8 cellular contexts compared by ENCODE assay signal in genomic region chr16:67150833-67151396, GRCh38. TPM values are rescaled to one million over a fixed set of nuclear protein-coding genes. Genes with fewer than 3 reads are reported as not detected.
DNase-seq lines count a peak whose midpoint lies in the region; ATAC-seq, FAIRE-seq and TF ChIP-seq lines count a peak whose summit lies in the region.

TSS of gene B3GNT9 (minus strand) at chr16:67150998. CDS start at chr16:67150485, 513 bp downstream.

- DNase-seq in CD4-positive, alpha-beta memory T cell = peak in 2 of 5 donors; percentile 47 to 59
- DNase-seq in HTR-8/SVneo (ENCODE audit: insufficient read length, low spot score) (no peak), activated B cell treated with CpG ODN at 0.5 μM for 24 hours (no peak), esophagus muscularis mucosa (ENCODE audit: extremely low spot score) (no peak), mucosa of gallbladder (ENCODE audit: low spot score) (peak; percentile 60), ureter (ENCODE audit: low spot score) (peak; percentile 80), NCI-H187 treated with DMSO at 0.1 percent for 48 hours (lab: John Stamatoyannopoulos, UW) (no peak)

- no peak for TF ChIP-seq CTCF in activated B cell treated with CpG ODN at 0.5 μM for 24 hours (IDR thresholded peaks at IDR 0.05)
- no peak for TF ChIP-seq CTCF in esophagus muscularis mucosa (IDR thresholded peaks at IDR 0.05)

- H3K4me3 ChIP-seq in CD4-positive, alpha-beta memory T cell (ENCODE audit: low read length in 2 of 2) = peak within 1 kb of the TSS; percentile 29 to 69
- H3K4me3 ChIP-seq in esophagus muscularis mucosa = peak within 1 kb of the TSS; percentile 71 to 83 (median 76)

- H3K9me3 ChIP-seq in CD4-positive, alpha-beta memory T cell (ENCODE audit: control insufficient read depth in 1 of 2, low read length in 2 of 2) = no peaks in the 10 kb centered on the region
- H3K9me3 ChIP-seq in esophagus muscularis mucosa = no peaks in the 10 kb centered on the region

- intact Hi-C loops in CD4-positive, alpha-beta memory T cell (cut with micrococcal nuclease) = loop anchor here (1.0 to 2.0 kb wide), 2 partner anchors 8 to 42 kb away; partner anchors contain the start of genes FBXL8, PHAF1 and TRADD
- intact Hi-C loops in activated B cell treated with CpG ODN at 0.5 μM for 24 hours (cut with micrococcal nuclease) (loop anchor here (10.0 kb wide), 1 partner anchor 514 kb away; the partner anchor contains the start of genes ACD, C16orf86, ENKD1 and PARD6A), esophagus muscularis mucosa (cut with DNase I) (no loop called here)

- CTCF ChIA-PET in CD4-positive, alpha-beta memory T cell (lab: Charles Lee; ENCODE audit: partially characterized antibody) = interaction anchor here (1.0 to 13.4 kb wide), 9 partner anchors 9 to 174 kb away, joined by 3 to 187 read pairs (median 7); partner anchors contain the start of genes FBXL8, HSF4, PHAF1 and TRADD
- CTCF ChIA-PET in activated B cell treated with CpG ODN at 0.5 μM for 24 hours (lab: Charles Lee) = no interaction called here

- no peak for TF ChIP-seq POLR2A in esophagus muscularis mucosa (IDR thresholded peaks at IDR 0.05; ENCODE audit: low read depth)

- POLR2A ChIA-PET in CD4-positive, alpha-beta memory T cell (lab: Charles Lee; ENCODE audit: partially characterized antibody) = interaction anchor here (0.7 to 7.2 kb wide), 18 partner anchors 9 to 175 kb away, joined by 3 to 174 read pairs (median 4); partner anchors contain the start of genes CBFB, FBXL8, HSF4 and NOL3
- POLR2A ChIA-PET in activated B cell treated with CpG ODN at 0.5 μM for 24 hours (lab: Charles Lee) = interaction anchor here (0.5 to 1.5 kb wide), 5 partner anchors 8 to 406 kb away, joined by 3 to 5 read pairs (median 4); partner anchors contain the start of gene TRADD

- H3K27ac ChIP-seq in CD4-positive, alpha-beta memory T cell (ENCODE audit: low read depth, low read length) = peak within 1 kb of the TSS; percentile 52
- peak within 1 kb of the TSS; percentile 91 to 95 (median 94) for H3K27ac ChIP-seq in esophagus muscularis mucosa (replicated peaks in 1 of 4)

- H3K36me3 ChIP-seq in CD4-positive, alpha-beta memory T cell (ENCODE audit: insufficient read depth, low read length) = peaks cover 2% of the 10 kb centered on the region
- peaks cover 14 to 40% (median 31%) of the 10 kb centered on the region in 4 donors for H3K36me3 ChIP-seq in esophagus muscularis mucosa

- FAIRE-seq in HTR-8/SVneo (lab: Jason Lieb, UNC) = peak; percentile 57

- 0% methylated on average over 8 of the region's 34 CpGs for WGBS in esophagus muscularis mucosa

- H3K4me1 ChIP-seq in CD4-positive, alpha-beta memory T cell (ENCODE audit: insufficient read depth, low read length) = peaks cover 33% of the 10 kb centered on the region
- H3K4me1 ChIP-seq in esophagus muscularis mucosa = peaks cover 20 to 49% (median 37%) of the 10 kb centered on the region in 4 donors

- ATAC-seq in GM19025 (IDR thresholded peaks at IDR 0.05; ENCODE audit: low read depth, unreplicated experiment) = peak; percentile 57
- ATAC-seq in activated B cell treated with CpG ODN at 0.5 μM for 24 hours (ENCODE audit: low read depth) = peak; percentile 18

- no peak for TF ChIP-seq EP300 in esophagus muscularis mucosa (IDR thresholded peaks at IDR 0.05)

- no peaks in the 10 kb centered on the region for H3K27me3 ChIP-seq in CD4-positive, alpha-beta memory T cell (ENCODE audit: insufficient read depth, low read length)
- no peaks in the 10 kb centered on the region for H3K27me3 ChIP-seq in esophagus muscularis mucosa

- peak within 1 kb of the TSS; percentile 78 to 86 (median 84) for H3K4me3 Mint-ChIP-seq in CD4-positive, alpha-beta memory T cell
- peak within 1 kb of the TSS; percentile 63 for H3K4me3 Mint-ChIP-seq in activated B cell treated with CpG ODN at 0.5 μM for 24 hours

- peaks cover 0 to 5% (median 0%) of the 10 kb centered on the region in 8 donors for H3K9me3 Mint-ChIP-seq in CD4-positive, alpha-beta memory T cell
- H3K9me3 Mint-ChIP-seq in activated B cell treated with CpG ODN at 0.5 μM for 24 hours = no peaks in the 10 kb centered on the region

- H3K36me3 Mint-ChIP-seq in CD4-positive, alpha-beta memory T cell = peaks cover 10 to 12% of the 10 kb centered on the region in 2 donors
- H3K36me3 Mint-ChIP-seq in activated B cell treated with CpG ODN at 0.5 μM for 24 hours (ENCODE audit: low read depth) = peaks cover 23% of the 10 kb centered on the region

- H3K4me1 Mint-ChIP-seq in CD4-positive, alpha-beta memory T cell = peaks cover 22 to 53% (median 33%) of the 10 kb centered on the region in 4 donors
- peaks cover 17% of the 10 kb centered on the region for H3K4me1 Mint-ChIP-seq in activated B cell treated with CpG ODN at 0.5 μM for 24 hours

- H3K27ac Mint-ChIP-seq in CD4-positive, alpha-beta memory T cell = peak within 1 kb of the TSS; percentile 64 to 85 (median 81)
- no peak within 1 kb of the TSS for H3K27ac Mint-ChIP-seq in activated B cell treated with CpG ODN at 0.5 μM for 24 hours

- no peaks in the 10 kb centered on the region for H3K27me3 Mint-ChIP-seq in CD4-positive, alpha-beta memory T cell
- peaks cover 17% of the 10 kb centered on the region for H3K27me3 Mint-ChIP-seq in activated B cell treated with CpG ODN at 0.5 μM for 24 hours

RNA-seq across cellular contexts. Expression of gene B3GNT9, which starts in this region (rescaled TPM):
- total RNA-seq in CD4-positive, alpha-beta memory T cell = 10 to 100 TPM; 10.0 to 10.4 TPM
- 10 to 100 TPM; 10.0 to 11.8 TPM for polyA plus RNA-seq in CD4-positive, alpha-beta memory T cell
- total RNA-seq in activated B cell treated with CpG ODN at 0.5 μM for 24 hours (0.64 and 0.93 TPM in 2 replicates), esophagus muscularis mucosa (10 to 100 TPM; 17.4 to 26.1 (median 19.2) TPM), mucosa of gallbladder (14.1 TPM), ureter (14.5 TPM)

Comparison
In these comparisons a context has a peak if more than half of its experiments do, and no peak if none do; other contexts are left out.
1. Peak in ATAC-seq in activated B cell treated with CpG ODN at 0.5 μM for 24 hours; RNA of the gene not detected or under 1 TPM.
2. DNase-seq: peak in mucosa of gallbladder (single experiment) and ureter (single experiment); none in HTR-8/SVneo (single experiment), activated B cell treated with CpG ODN at 0.5 μM for 24 hours (single experiment), esophagus muscularis mucosa (single experiment) and NCI-H187 treated with DMSO at 0.1 percent for 48 hours (single experiment).